ENCODE assay signal across 14 cellular contexts in genomic region chr15:57444877-57445513, GRCh38.
DNase-seq lines count a peak whose midpoint lies in the region; ATAC-seq and TF ChIP-seq lines count a peak whose summit lies in the region.
"Had no signal": no experiment of that assay in that cellular context is flagged by ENCODE, and none has a peak within 500 bp of the region (broad histone marks: within the 10 kb centered on the region; RNA-seq: fewer than 3 reads in every experiment).

No MANE protein-coding gene starts in this region.

- H3K9ac ChIP-seq in iPS-18a (ENCODE audit: low read length), result peak overlapping the region; percentile 45

- no peaks in the 10 kb centered on the region for H3K4me1 Mint-ChIP-seq in activated CD4-positive, alpha-beta T cell treated with anti-CD3 and anti-CD28 coated beads for 36 hours

- CTCF ChIA-PET in activated CD4-positive, alpha-beta T cell treated with anti-CD3 and anti-CD28 coated beads for 36 hours (lab: Charles Lee), result interaction anchor here (0.9 to 1.3 kb wide), 3 partner anchors 9 to 104 kb away, joined by 3 to 5 read pairs (median 3); no protein-coding TSS in a partner anchor

- no peaks in the 10 kb centered on the region for H3K9me3 ChIP-seq in iPS-18a (ENCODE audit: control insufficient read depth, low read depth, low read length)
- H3K9me3 ChIP-seq in vagina, result no peaks in the 10 kb centered on the region
- H3K9me3 ChIP-seq: testis had no signal

- H3K27ac Mint-ChIP-seq in activated CD4-positive, alpha-beta T cell treated with anti-CD3 and anti-CD28 coated beads for 36 hours, result no peak overlapping the region
- H3K27ac Mint-ChIP-seq: activated B cell treated with CpG ODN at 0.5 μM for 24 hours had no signal

- H3K36me3 ChIP-seq in iPS-18a (ENCODE audit: control insufficient read depth, low read depth, low read length), result peaks cover 41% of the 10 kb centered on the region
- no peaks in the 10 kb centered on the region for H3K36me3 ChIP-seq in vagina

- H3K27ac ChIP-seq in iPS-18a (ENCODE audit: low read length), result peak overlapping the region; percentile 77
- peak overlapping the region; percentile 14 for H3K27ac ChIP-seq in vagina
- H3K27ac ChIP-seq: testis had no signal

- peaks cover 26% of the 10 kb centered on the region for H3K27me3 Mint-ChIP-seq in activated CD4-positive, alpha-beta T cell treated with anti-CD3 and anti-CD28 coated beads for 36 hours

- H3K4me1 ChIP-seq in iPS-18a (ENCODE audit: control insufficient read depth, low read depth, low read length) (peaks cover 13% of the 10 kb centered on the region), vagina (peaks cover 13% of the 10 kb centered on the region)
- H3K4me1 ChIP-seq: testis had no signal

- H3K4me3 Mint-ChIP-seq in activated CD4-positive, alpha-beta T cell treated with anti-CD3 and anti-CD28 coated beads for 36 hours, result no peak overlapping the region
- H3K4me3 Mint-ChIP-seq: activated B cell treated with CpG ODN at 0.5 μM for 24 hours had no signal

- H3K4me3 ChIP-seq in iPS-18a (ENCODE audit: low read length), result no peak overlapping the region
- no peak overlapping the region for H3K4me3 ChIP-seq in vagina
- H3K4me3 ChIP-seq: testis had no signal

- intact Hi-C loops in activated CD4-positive, alpha-beta T cell treated with anti-CD3 and anti-CD28 coated beads for 36 hours (cut with DNase I, micrococcal nuclease), result no loop called here
- intact Hi-C loops in vagina (cut with DNase I) (no loop called here), posterior vena cava (cut with DNase I) (no loop called here)

- no peaks in the 10 kb centered on the region for H3K27me3 ChIP-seq in iPS-18a (ENCODE audit: control insufficient read depth, insufficient read depth, low read length)
- no peaks in the 10 kb centered on the region for H3K27me3 ChIP-seq in vagina
- H3K27me3 ChIP-seq: testis had no signal

- no peaks in the 10 kb centered on the region for H3K9me3 Mint-ChIP-seq in activated CD4-positive, alpha-beta T cell treated with anti-CD3 and anti-CD28 coated beads for 36 hours (ENCODE audit: low read depth)
- H3K9me3 Mint-ChIP-seq: activated B cell treated with CpG ODN at 0.5 μM for 24 hours had no signal

- DNase-seq in activated CD4-positive, alpha-beta T cell treated with anti-CD3 and anti-CD28 coated beads for 36 hours, result peak; percentile 5
- no peak for DNase-seq in activated CD4-positive, alpha-beta T cell treated with anti-CD3 and anti-CD28 coated beads for 4 hours
- peak; percentile 38 for DNase-seq in RPMI7951 (ENCODE audit: low read depth)
- DNase-seq in vagina (ENCODE audit: extremely low spot score in 2 of 2), result no peak
- no peak for DNase-seq in posterior vena cava (ENCODE audit: low spot score)
- DNase-seq in activated T-cell treated with anti-CD3 and anti-CD28 coated beads, Interleukin-2, amount 50 U/mL, for 48 hours, result no peak
- DNase-seq: activated B cell treated with CpG ODN at 0.5 μM for 24 hours, amygdala, NCI-H524 treated with DMSO at 0.1 percent for 48 hours, right cardiac atrium, SIG-M5, testis had no signal

- no peaks in the 10 kb centered on the region for H3K36me3 Mint-ChIP-seq in activated CD4-positive, alpha-beta T cell treated with anti-CD3 and anti-CD28 coated beads for 36 hours (ENCODE audit: low read depth)

- TF ChIP-seq POLR2A in vagina (IDR thresholded peaks at IDR 0.05), result no peak

- ATAC-seq in activated CD4-positive, alpha-beta T cell treated with anti-CD3 and anti-CD28 coated beads for 36 hours, result no peak
- ATAC-seq in HG03354 (IDR thresholded peaks at IDR 0.05; ENCODE audit: poor library complexity, severe bottlenecking, unreplicated experiment), result no peak

- POLR2A ChIA-PET in activated CD4-positive, alpha-beta T cell treated with anti-CD3 and anti-CD28 coated beads for 36 hours (lab: Charles Lee), result no interaction called here

- TF ChIP-seq CTCF in vagina (IDR thresholded peaks at IDR 0.05), result no peak

Comparison
In these comparisons a context has a peak if more than half of its experiments do, and no peak if none do; other contexts are left out.
1. DNase-seq: peak in activated CD4-positive, alpha-beta T cell treated with anti-CD3 and anti-CD28 coated beads for 36 hours (single experiment) and RPMI7951 (single experiment); none in activated CD4-positive, alpha-beta T cell treated with anti-CD3 and anti-CD28 coated beads for 4 hours (0 of 2), vagina (0 of 2), posterior vena cava (single experiment) and activated T-cell treated with anti-CD3 and anti-CD28 coated beads, Interleukin-2, amount 50 U/mL, for 48 hours (0 of 2).